Comparison of ENCODE assay signal across 8 cellular contexts in genomic region chr6:167047554-167047953, GRCh38. TPM values are rescaled to one million over a fixed set of nuclear protein-coding genes. Genes with fewer than 3 reads are reported as not detected.
DNase-seq lines count a peak whose midpoint lies in the region; ATAC-seq lines count a peak whose summit lies in the region.

No MANE protein-coding gene starts in this region.

- peak; percentile 88 for DNase-seq in SIG-M5 treated with dmso at 0.1 percent for 504 hours (lab: John Stamatoyannopoulos, UW; ENCODE audit: unreplicated experiment)
- peak; percentile 69 for DNase-seq in germinal center (ENCODE audit: low spot score)
- DNase-seq in NCI-H1105 (lab: John Stamatoyannopoulos, UW): no peak
- DNase-seq in islet precursor cell: no peak
- no peak for DNase-seq in G401 (ENCODE audit: low spot score)
- DNase-seq in NCI-H1417 treated with DMSO at 0.1 percent for 48 hours (lab: John Stamatoyannopoulos, UW): no peak

- ATAC-seq in GM18868 (IDR thresholded peaks at IDR 0.05; ENCODE audit: unreplicated experiment) (peak; percentile 89), HG02870 (IDR thresholded peaks at IDR 0.05; ENCODE audit: unreplicated experiment) (peak; percentile 87)

- in situ Hi-C loops in G401 (cut with HindIII; ENCODE audit: low sequenced_read_pairs): no loop called here

RNA-seq across cellular contexts. Expression of gene CEP43, which starts 48.4 kb away (rescaled TPM):
- 21.3 and 48.8 TPM in 2 replicates for total RNA-seq in G401 (2014; rRNA removed; shearing (Covaris generic))

Comparison
In these comparisons a context has a peak if more than half of its experiments do, and no peak if none do; other contexts are left out.
1. DNase-seq: peak in SIG-M5 treated with dmso at 0.1 percent for 504 hours (single experiment) and germinal center (single experiment); none in NCI-H1105 (single experiment), islet precursor cell (single experiment), G401 (single experiment) and NCI-H1417 treated with DMSO at 0.1 percent for 48 hours (single experiment).